ENCODE assay signal across 6 cellular contexts in the genomic region with DNA sequence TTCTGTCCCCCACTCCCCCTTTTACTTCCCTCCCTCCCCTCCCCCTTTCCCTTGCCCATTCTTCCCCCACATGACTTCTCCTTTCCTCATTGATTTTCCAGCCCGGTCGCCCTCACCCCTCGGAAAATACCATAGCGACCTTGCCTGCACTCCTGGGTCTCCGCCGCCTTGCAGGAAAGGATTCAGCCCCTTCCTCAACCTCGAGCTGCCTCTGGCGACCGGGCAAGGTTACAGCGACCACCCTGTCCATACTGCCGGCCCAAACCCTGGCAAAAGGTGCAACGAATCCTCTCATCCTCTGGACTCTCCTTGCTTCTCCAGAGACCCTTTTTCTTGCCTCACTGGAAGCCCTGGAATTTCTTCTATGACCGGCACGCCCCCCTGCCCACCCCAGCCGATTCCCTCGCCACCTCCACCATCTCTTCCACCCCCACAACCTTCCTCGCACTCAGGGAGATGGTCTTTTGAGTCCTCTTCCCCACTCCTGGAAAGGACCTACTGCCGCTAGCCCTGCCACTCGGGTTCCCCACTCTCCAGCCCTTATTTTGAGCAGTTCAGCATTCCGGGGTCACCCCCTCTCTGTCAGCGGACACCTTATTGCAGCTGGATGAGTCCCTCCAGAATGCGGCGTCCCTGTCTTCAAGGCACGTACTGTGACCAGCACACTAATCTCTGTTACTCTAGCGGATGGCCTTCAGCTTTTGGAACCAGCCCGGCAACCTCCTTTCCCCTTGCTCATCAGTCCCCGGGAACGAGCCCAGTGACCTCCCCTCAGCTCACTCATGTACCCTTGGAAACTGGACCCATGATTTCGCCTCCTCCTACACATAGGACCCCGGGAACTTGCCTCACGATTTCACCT. TPM values are rescaled to one million over a fixed set of nuclear protein-coding genes. Genes with fewer than 3 reads are reported as not detected.
A peak's percentile ranks its signal among the peaks of the same experiment; 100 is the strongest.
DNase-seq lines count a peak whose midpoint lies in the region; ATAC-seq and TF ChIP-seq lines count a peak whose summit lies in the region.

No MANE protein-coding gene starts in this region.

- H3K27ac ChIP-seq in BLaER1 treated with 17β-estradiol and CSF1 and Interleukin-3, amounts not matched to agents 10 nM and 100 nM, result peak overlapping the region; percentile 81 to 94 (median 90); a peak in 21 of 22 replicates
- peak overlapping the region; percentile 94 for H3K27ac ChIP-seq in lower lobe of right lung

- no peaks in the 10 kb centered on the region for H3K27me3 ChIP-seq in BLaER1 treated with 17β-estradiol and CSF1 and Interleukin-3, amounts not matched to agents 10 nM and 100 nM
- H3K27me3 ChIP-seq in lower lobe of right lung (ENCODE audit: low read depth), result no peaks in the 10 kb centered on the region

- no peak for ATAC-seq in activated T-helper 17 cell treated with anti-CD3 and anti-CD28 coated beads, Interleukin-2, amount 50 U/mL, for 72 hours (replicated peaks)
- ATAC-seq in lower lobe of right lung, result no peak

- H4K20me1 ChIP-seq in BLaER1 treated with 17β-estradiol and CSF1 and Interleukin-3, amounts not matched to agents 10 nM and 100 nM, result peaks cover 0 to 53% (median 42%) of the 10 kb centered on the region in 11 experiments; a peak in 19 of 22 replicates

- H3K36me3 ChIP-seq in BLaER1 treated with 17β-estradiol and CSF1 and Interleukin-3, amounts not matched to agents 10 nM and 100 nM, result peaks cover 27 to 49% (median 42%) of the 10 kb centered on the region in 11 experiments
- peaks cover 31% of the 10 kb centered on the region for H3K36me3 ChIP-seq in lower lobe of right lung

- peak overlapping the region; percentile 98 for H3K27ac Mint-ChIP-seq in activated T-helper 17 cell treated with anti-CD3 and anti-CD28 coated beads, Interleukin-2, amount 50 U/mL, for 72 hours

- H3K4me3 Mint-ChIP-seq in activated T-helper 17 cell treated with anti-CD3 and anti-CD28 coated beads, Interleukin-2, amount 50 U/mL, for 72 hours, result peak overlapping the region; percentile 95

- no peaks in the 10 kb centered on the region for H3K27me3 Mint-ChIP-seq in activated T-helper 17 cell treated with anti-CD3 and anti-CD28 coated beads, Interleukin-2, amount 50 U/mL, for 72 hours

- H3K4me1 ChIP-seq in BLaER1 treated with 17β-estradiol and CSF1 and Interleukin-3, amounts not matched to agents 10 nM and 100 nM, result peaks cover 35 to 64% (median 46%) of the 10 kb centered on the region in 10 experiments
- peaks cover 15% of the 10 kb centered on the region for H3K4me1 ChIP-seq in lower lobe of right lung

- peak overlapping the region; percentile 62 to 86 (median 78) for H3K4me3 ChIP-seq in BLaER1 treated with 17β-estradiol and CSF1 and Interleukin-3, amounts not matched to agents 10 nM and 100 nM
- peak overlapping the region; percentile 77 for H3K4me3 ChIP-seq in lower lobe of right lung

- peak overlapping the region; percentile 85 to 94 (median 90) for H3K9ac ChIP-seq in BLaER1 treated with 17β-estradiol and CSF1 and Interleukin-3, amounts not matched to agents 10 nM and 100 nM

- peaks cover 63% of the 10 kb centered on the region for H3K36me3 Mint-ChIP-seq in activated T-helper 17 cell treated with anti-CD3 and anti-CD28 coated beads, Interleukin-2, amount 50 U/mL, for 72 hours (ENCODE audit: low read depth)

- peaks cover 31% of the 10 kb centered on the region for H3K4me1 Mint-ChIP-seq in activated T-helper 17 cell treated with anti-CD3 and anti-CD28 coated beads, Interleukin-2, amount 50 U/mL, for 72 hours

- no peaks in the 10 kb centered on the region for H3K9me3 ChIP-seq in BLaER1 treated with 17β-estradiol and CSF1 and Interleukin-3, amounts not matched to agents 10 nM and 100 nM (replicated peaks in 1 of 11)
- H3K9me3 ChIP-seq in lower lobe of right lung, result no peaks in the 10 kb centered on the region

- TF ChIP-seq CTCF in lower lobe of right lung (IDR thresholded peaks at IDR 0.05), result no peak

- intact Hi-C loops in lower lobe of right lung (cut with DNase I), result no loop called here

- no peaks in the 10 kb centered on the region for H3K9me3 Mint-ChIP-seq in activated T-helper 17 cell treated with anti-CD3 and anti-CD28 coated beads, Interleukin-2, amount 50 U/mL, for 72 hours

- H3K4me2 ChIP-seq in BLaER1 treated with 17β-estradiol and CSF1 and Interleukin-3, amounts not matched to agents 10 nM and 100 nM, result peak overlapping the region; percentile 81 to 96 (median 91)

- DNase-seq in lower lobe of right lung (peak; percentile 53), kidney tubule cell (ENCODE audit: low spot score) (no peak), NCI-H2227 (lab: John Stamatoyannopoulos, UW; ENCODE audit: unreplicated experiment) (no peak)
- DNase-seq in activated CD4-positive, CD25-positive, alpha-beta regulatory T cell treated with anti-CD3 and anti-CD28 coated beads, Interleukin-2, amount 50 U/mL, for 72 hours, result no peak

RNA-seq across cellular contexts. Expression of a gene that starts 0.8 kb away (rescaled TPM):
- 10 to 100 TPM; 23.3 to 24.5 TPM for total RNA-seq in activated T-helper 17 cell treated with anti-CD3 and anti-CD28 coated beads, Interleukin-2, amount 50 U/mL, for 72 hours
- 26.9 TPM for total RNA-seq in lower lobe of right lung

RNA-seq across cellular contexts. Expression of a gene that starts 38.0 kb away (rescaled TPM):
- total RNA-seq in activated T-helper 17 cell treated with anti-CD3 and anti-CD28 coated beads, Interleukin-2, amount 50 U/mL, for 72 hours, result 100 to 1,000 TPM; 272 to 374 TPM
- total RNA-seq in lower lobe of right lung, result 157 TPM

RNA-seq across cellular contexts. Expression of a gene that starts 38.0 kb away (rescaled TPM):
- total RNA-seq in activated T-helper 17 cell treated with anti-CD3 and anti-CD28 coated beads, Interleukin-2, amount 50 U/mL, for 72 hours, result 10 to 100 TPM; 30.1 to 37.7 TPM
- total RNA-seq in lower lobe of right lung, result 47.6 TPM

RNA-seq across cellular contexts. Expression of a gene that starts 52.7 kb away (rescaled TPM):
- total RNA-seq in activated T-helper 17 cell treated with anti-CD3 and anti-CD28 coated beads, Interleukin-2, amount 50 U/mL, for 72 hours, result 1 to 10 TPM; 2.1 to 5.6 TPM
- 32.4 TPM for total RNA-seq in lower lobe of right lung
